In the genomic region with DNA sequence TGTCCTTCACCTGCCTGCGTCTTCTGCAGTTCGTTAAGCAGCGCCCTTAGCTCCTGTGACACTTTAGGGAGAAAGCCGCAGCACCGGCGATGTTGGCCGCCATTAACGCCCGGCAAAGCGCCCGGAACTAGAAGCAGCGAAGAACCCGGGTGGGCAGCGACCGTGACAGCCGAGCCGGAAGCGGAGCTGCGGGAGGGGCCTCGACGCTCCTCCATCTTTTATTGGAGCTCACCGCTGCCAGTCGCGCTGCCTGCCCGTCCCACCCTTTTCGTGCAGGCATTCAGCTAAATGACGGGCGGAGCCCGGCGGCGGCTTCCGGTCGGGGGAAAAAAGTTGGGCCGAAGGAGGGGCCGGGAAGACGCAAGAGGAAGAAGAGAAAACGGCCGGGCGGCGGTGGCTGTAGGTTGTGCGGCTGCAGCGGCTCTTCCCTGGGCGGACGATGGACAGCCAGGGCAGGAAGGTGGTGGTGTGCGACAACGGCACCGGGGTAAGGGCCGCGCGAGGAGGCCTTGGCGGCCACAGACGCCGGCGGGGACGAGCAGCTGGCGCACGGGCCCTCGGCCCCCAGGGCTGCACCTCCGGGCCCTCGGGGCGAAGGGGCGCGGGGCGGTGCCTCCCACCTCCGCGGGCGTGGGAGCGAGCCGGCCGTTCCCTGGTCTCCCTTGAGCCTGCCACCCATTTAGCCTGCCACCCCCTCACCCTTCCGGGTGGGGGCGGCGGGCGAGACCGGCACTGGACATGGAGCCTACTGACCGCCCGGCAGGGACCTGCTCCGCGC, we compare ENCODE assay signal across 8 cellular contexts. TPM values are rescaled to one million over a fixed set of nuclear protein-coding genes. Genes with fewer than 3 reads are reported as not detected.
DNase-seq lines count a peak whose midpoint lies in the region; ATAC-seq and TF ChIP-seq lines count a peak whose summit lies in the region.

A gene (plus strand): TSS at position 361 of the 778 bp plus-strand sequence. CDS start 79 bp downstream, at position 440.

- intact Hi-C loops in activated T-helper 2 cell treated with anti-CD3 and anti-CD28 coated beads, Interferon-gamma antibody, Interleukin-2, Interleukin-4, amounts not matched to agents 10 μg/mL and 5 μg/mL and 100 μg/mL, durations not matched to agents 14 hours and 24 hours and 36 hours (cut with micrococcal nuclease) = loop anchor here (1.0 to 10.0 kb wide), 9 partner anchors 74 to 1373 kb away; a partner anchor contains a TSS
- intact Hi-C loops in natural killer cell (cut with micrococcal nuclease) = loop anchor here (1.0 to 10.0 kb wide), 4 partner anchors 95 to 583 kb away; a partner anchor contains a TSS

- H3K4me3 ChIP-seq in RWPE2 (ENCODE audit: severe bottlenecking) = peak within 1 kb of the TSS; percentile 95
- H3K4me3 ChIP-seq in fibroblast of mammary gland (ENCODE audit: control insufficient read depth, low read depth, low read length) = peak within 1 kb of the TSS; percentile 99

- peak within 1 kb of the TSS; percentile 96 for H3K27ac Mint-ChIP-seq in activated T-helper 2 cell treated with anti-CD3 and anti-CD28 coated beads, Interferon-gamma antibody, Interleukin-2, Interleukin-4, amounts not matched to agents 10 μg/mL and 5 μg/mL and 100 μg/mL, durations not matched to agents 14 hours and 24 hours and 36 hours
- H3K27ac Mint-ChIP-seq in natural killer cell = peak within 1 kb of the TSS; percentile 99

- peaks cover 41% of the 10 kb centered on the region for H3K4me1 ChIP-seq in RWPE2 (ENCODE audit: insufficient read depth, poor library complexity, severe bottlenecking)

- H3K9me3 Mint-ChIP-seq in activated T-helper 2 cell treated with anti-CD3 and anti-CD28 coated beads, Interferon-gamma antibody, Interleukin-2, Interleukin-4, amounts not matched to agents 10 μg/mL and 5 μg/mL and 100 μg/mL, durations not matched to agents 14 hours and 24 hours and 36 hours = no peaks in the 10 kb centered on the region
- H3K9me3 Mint-ChIP-seq in natural killer cell = no peaks in the 10 kb centered on the region

- no peaks in the 10 kb centered on the region for H3K27me3 Mint-ChIP-seq in activated T-helper 2 cell treated with anti-CD3 and anti-CD28 coated beads, Interferon-gamma antibody, Interleukin-2, Interleukin-4, amounts not matched to agents 10 μg/mL and 5 μg/mL and 100 μg/mL, durations not matched to agents 14 hours and 24 hours and 36 hours (ENCODE audit: low read depth)
- no peaks in the 10 kb centered on the region for H3K27me3 Mint-ChIP-seq in natural killer cell (ENCODE audit: low read depth in 2 of 2)

- DNase-seq in EH (ENCODE audit: low read depth) (peak; percentile 98), H4 (ENCODE audit: low spot score) (peak; percentile 95), LoVo (ENCODE audit: low spot score) (peak; percentile 98), RWPE2 (ENCODE audit: low spot score) (peak; percentile 94), fibroblast of mammary gland (ENCODE audit: low read depth) (peak; percentile 94), natural killer cell (peak; percentile 89)
- DNase-seq in activated T-helper 2 cell treated with anti-CD3 and anti-CD28 coated beads, Interferon-gamma antibody, Interleukin-2, Interleukin-4, amounts not matched to agents 10 μg/mL and 5 μg/mL and 100 μg/mL, durations not matched to agents 14 hours and 24 hours and 36 hours (ENCODE audit: low spot score) = peak; percentile 95
- DNase-seq in stimulated activated naive CD4-positive, alpha-beta T cell treated with Interleukin-2 at 50 U/mL for 16 hours (lab: John Stamatoyannopoulos, UW) = peak; percentile 96

- H3K4me3 Mint-ChIP-seq in activated T-helper 2 cell treated with anti-CD3 and anti-CD28 coated beads, Interferon-gamma antibody, Interleukin-2, Interleukin-4, amounts not matched to agents 10 μg/mL and 5 μg/mL and 100 μg/mL, durations not matched to agents 14 hours and 24 hours and 36 hours (ENCODE audit: low read depth) = peak within 1 kb of the TSS; percentile 98
- peak within 1 kb of the TSS; percentile 99 for H3K4me3 Mint-ChIP-seq in natural killer cell

- ATAC-seq in RWPE2 (ENCODE audit: low read depth) (peak; percentile 93), natural killer cell (peak; percentile 91 to 98 (median 94))

- peak within 1 kb of the TSS; percentile 91 for H3K27ac ChIP-seq in RWPE2 (ENCODE audit: poor library complexity, severe bottlenecking)

- H3K36me3 ChIP-seq in RWPE2 (ENCODE audit: low read depth) = peaks cover 35% of the 10 kb centered on the region

- peaks cover 31% of the 10 kb centered on the region for H3K36me3 Mint-ChIP-seq in activated T-helper 2 cell treated with anti-CD3 and anti-CD28 coated beads, Interferon-gamma antibody, Interleukin-2, Interleukin-4, amounts not matched to agents 10 μg/mL and 5 μg/mL and 100 μg/mL, durations not matched to agents 14 hours and 24 hours and 36 hours (ENCODE audit: low read depth)
- no peaks in the 10 kb centered on the region for H3K36me3 Mint-ChIP-seq in natural killer cell

- H3K9me3 ChIP-seq in RWPE2 (ENCODE audit: severe bottlenecking) = no peaks in the 10 kb centered on the region

- TF ChIP-seq CTCF in RWPE2 (IDR thresholded peaks at IDR 0.05; ENCODE audit: poor library complexity, severe bottlenecking) = no peak
- TF ChIP-seq CTCF in fibroblast of mammary gland (conservative IDR thresholded peaks at IDR 0.05; ENCODE audit: control insufficient read depth, insufficient read depth, low read depth, low read length) = no peak
- TF ChIP-seq CTCF in natural killer cell (IDR thresholded peaks at IDR 0.05) = no peak

- no peaks in the 10 kb centered on the region for H3K27me3 ChIP-seq in RWPE2 (ENCODE audit: insufficient read depth, poor library complexity, severe bottlenecking)

- peaks cover 27% of the 10 kb centered on the region for H3K4me1 Mint-ChIP-seq in activated T-helper 2 cell treated with anti-CD3 and anti-CD28 coated beads, Interferon-gamma antibody, Interleukin-2, Interleukin-4, amounts not matched to agents 10 μg/mL and 5 μg/mL and 100 μg/mL, durations not matched to agents 14 hours and 24 hours and 36 hours (ENCODE audit: low read depth)
- H3K4me1 Mint-ChIP-seq in natural killer cell = peaks cover 35 to 41% of the 10 kb centered on the region in 2 donors

RNA-seq across cellular contexts. Expression of the gene that starts here (rescaled TPM):
- 28.0 and 45.3 TPM in 2 replicates for total RNA-seq in H4 (2014; rRNA removed; shearing (Covaris generic))
- total RNA-seq in activated T-helper 2 cell treated with anti-CD3 and anti-CD28 coated beads, Interferon-gamma antibody, Interleukin-2, Interleukin-4, amounts not matched to agents 10 μg/mL and 5 μg/mL and 100 μg/mL, durations not matched to agents 14 hours and 24 hours and 36 hours = 339 and 350 TPM in 2 replicates
- total RNA-seq in natural killer cell = 100 to 1,000 TPM; 346 to 404 (median 403) TPM

Comparison
In these comparisons a context has a peak if more than half of its experiments do, and no peak if none do; other contexts are left out.
1. Peak in every context shown above with its lines: DNase-seq, ATAC-seq, H3K4me3 ChIP-seq and H3K27ac ChIP-seq.